Comparison of ENCODE assay signal across 1 cellular context in the genomic region with DNA sequence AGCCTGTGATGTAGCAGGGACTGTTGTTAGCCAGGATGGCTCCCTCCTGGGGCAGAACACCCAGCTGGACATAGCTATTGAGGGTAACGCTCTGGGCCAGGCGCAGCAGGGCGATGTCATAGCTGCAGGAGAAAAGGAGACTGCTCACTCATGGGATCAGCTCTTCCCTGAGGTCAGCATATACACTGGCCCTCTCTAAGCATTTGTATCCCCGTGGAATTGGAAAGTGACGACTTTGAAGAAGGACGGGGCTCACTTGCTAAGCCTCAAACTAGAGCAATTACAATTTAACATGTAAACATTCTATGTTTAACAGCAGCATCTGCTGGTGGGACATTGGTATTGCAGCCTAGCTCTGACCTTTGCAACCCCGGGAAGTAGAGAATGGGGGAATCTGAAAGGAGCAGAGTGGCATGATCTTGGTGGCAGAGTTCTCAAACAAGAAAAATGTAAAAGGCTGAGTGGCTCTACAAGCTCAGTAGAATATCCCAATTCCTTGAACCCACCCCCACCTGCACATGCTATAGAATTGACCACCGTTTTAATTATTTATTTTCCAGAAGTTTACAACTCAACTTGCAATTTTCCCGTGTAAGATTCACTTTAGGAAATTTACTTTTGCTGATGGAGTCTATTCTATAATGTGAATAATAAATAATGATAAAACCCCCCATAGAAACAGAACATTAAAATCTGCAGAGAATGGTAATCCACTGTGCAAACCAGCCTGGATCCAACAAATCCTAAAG.
A peak's percentile ranks its signal among the peaks of the same experiment; 100 is the strongest.
TF ChIP-seq lines count a peak whose summit lies in the region.

No MANE protein-coding gene starts in this region.

TF ChIP-seq in HEK293, 187 proteins besides CTCF, POLR2A, EP300 and RAD21 (continued from another document and continues in another):
- TF ChIP-seq, protein P1, sequence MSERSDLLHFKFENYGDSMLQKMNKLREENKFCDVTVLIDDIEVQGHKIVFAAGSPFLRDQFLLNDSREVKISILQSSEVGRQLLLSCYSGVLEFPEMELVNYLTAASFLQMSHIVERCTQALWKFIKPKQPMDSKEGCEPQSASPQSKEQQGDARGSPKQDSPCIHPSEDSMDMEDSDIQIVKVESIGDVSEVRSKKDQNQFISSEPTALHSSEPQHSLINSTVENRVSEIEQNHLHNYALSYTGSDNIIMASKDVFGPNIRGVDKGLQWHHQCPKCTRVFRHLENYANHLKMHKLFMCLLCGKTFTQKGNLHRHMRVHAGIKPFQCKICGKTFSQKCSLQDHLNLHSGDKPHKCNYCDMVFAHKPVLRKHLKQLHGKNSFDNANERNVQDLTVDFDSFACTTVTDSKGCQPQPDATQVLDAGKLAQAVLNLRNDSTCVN (tag by site-specific recombination; optimal IDR thresholded peaks at IDR 0.05): no peak
- peak; percentile 92 for TF ChIP-seq PRDM1 (tag by site-specific recombination; IDR thresholded peaks at IDR 0.05)
- TF ChIP-seq KLF9 (tag by site-specific recombination; IDR thresholded peaks at IDR 0.05; ENCODE audit: low read depth): no peak
- TF ChIP-seq ZFP3 (tag by site-specific recombination; IDR thresholded peaks at IDR 0.05; ENCODE audit: low read depth): no peak
- TF ChIP-seq, protein P2, sequence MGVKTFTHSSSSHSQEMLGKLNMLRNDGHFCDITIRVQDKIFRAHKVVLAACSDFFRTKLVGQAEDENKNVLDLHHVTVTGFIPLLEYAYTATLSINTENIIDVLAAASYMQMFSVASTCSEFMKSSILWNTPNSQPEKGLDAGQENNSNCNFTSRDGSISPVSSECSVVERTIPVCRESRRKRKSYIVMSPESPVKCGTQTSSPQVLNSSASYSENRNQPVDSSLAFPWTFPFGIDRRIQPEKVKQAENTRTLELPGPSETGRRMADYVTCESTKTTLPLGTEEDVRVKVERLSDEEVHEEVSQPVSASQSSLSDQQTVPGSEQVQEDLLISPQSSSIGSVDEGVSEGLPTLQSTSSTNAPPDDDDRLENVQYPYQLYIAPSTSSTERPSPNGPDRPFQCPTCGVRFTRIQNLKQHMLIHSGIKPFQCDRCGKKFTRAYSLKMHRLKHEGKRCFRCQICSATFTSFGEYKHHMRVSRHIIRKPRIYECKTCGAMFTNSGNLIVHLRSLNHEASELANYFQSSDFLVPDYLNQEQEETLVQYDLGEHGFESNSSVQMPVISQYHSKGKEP (tag by site-specific recombination; IDR thresholded peaks at IDR 0.05): no peak
- TF ChIP-seq YY1 (tag by site-specific recombination; IDR thresholded peaks at IDR 0.05): no peak
- no peak for TF ChIP-seq ZNF16 (tag by site-specific recombination; IDR thresholded peaks at IDR 0.05; ENCODE audit: low read depth)
- TF ChIP-seq ZNF266 (tag by site-specific recombination; IDR thresholded peaks at IDR 0.05; ENCODE audit: low read depth): no peak
- TF ChIP-seq, protein P3, sequence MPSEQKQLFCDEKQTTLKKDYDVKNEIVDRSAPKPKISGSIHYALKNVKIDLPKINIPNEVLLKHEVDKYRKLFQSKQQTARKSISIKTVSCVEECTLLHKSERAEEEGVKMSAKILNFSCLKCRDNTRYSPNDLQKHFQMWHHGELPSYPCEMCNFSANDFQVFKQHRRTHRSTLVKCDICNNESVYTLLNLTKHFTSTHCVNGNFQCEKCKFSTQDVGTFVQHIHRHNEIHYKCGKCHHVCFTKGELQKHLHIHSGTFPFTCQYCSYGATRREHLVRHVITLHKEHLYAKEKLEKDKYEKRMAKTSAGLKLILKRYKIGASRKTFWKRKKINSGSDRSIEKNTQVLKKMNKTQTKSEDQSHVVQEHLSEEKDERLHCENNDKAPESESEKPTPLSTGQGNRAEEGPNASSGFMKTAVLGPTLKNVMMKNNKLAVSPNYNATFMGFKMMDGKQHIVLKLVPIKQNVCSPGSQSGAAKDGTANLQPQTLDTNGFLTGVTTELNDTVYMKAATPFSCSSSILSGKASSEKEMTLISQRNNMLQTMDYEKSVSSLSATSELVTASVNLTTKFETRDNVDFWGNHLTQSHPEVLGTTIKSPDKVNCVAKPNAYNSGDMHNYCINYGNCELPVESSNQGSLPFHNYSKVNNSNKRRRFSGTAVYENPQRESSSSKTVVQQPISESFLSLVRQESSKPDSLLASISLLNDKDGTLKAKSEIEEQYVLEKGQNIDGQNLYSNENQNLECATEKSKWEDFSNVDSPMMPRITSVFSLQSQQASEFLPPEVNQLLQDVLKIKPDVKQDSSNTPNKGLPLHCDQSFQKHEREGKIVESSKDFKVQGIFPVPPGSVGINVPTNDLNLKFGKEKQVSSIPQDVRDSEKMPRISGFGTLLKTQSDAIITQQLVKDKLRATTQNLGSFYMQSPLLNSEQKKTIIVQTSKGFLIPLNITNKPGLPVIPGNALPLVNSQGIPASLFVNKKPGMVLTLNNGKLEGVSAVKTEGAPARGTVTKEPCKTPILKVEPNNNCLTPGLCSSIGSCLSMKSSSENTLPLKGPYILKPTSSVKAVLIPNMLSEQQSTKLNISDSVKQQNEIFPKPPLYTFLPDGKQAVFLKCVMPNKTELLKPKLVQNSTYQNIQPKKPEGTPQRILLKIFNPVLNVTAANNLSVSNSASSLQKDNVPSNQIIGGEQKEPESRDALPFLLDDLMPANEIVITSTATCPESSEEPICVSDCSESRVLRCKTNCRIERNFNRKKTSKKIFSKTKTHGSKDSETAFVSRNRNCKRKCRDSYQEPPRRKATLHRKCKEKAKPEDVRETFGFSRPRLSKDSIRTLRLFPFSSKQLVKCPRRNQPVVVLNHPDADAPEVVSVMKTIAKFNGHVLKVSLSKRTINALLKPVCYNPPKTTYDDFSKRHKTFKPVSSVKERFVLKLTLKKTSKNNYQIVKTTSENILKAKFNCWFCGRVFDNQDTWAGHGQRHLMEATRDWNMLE (tag by site-specific recombination; conservative IDR thresholded peaks at IDR 0.05; ENCODE audit: low read depth): 0 out of 2 replicates have a peak, but pooled peaks have one; percentile 35
- TF ChIP-seq ZNF521 (tag by site-specific recombination; IDR thresholded peaks at IDR 0.05): no peak
- TF ChIP-seq ZNF600 (tag by site-specific recombination; IDR thresholded peaks at IDR 0.05): peak; percentile 93
- TF ChIP-seq, protein P4, sequence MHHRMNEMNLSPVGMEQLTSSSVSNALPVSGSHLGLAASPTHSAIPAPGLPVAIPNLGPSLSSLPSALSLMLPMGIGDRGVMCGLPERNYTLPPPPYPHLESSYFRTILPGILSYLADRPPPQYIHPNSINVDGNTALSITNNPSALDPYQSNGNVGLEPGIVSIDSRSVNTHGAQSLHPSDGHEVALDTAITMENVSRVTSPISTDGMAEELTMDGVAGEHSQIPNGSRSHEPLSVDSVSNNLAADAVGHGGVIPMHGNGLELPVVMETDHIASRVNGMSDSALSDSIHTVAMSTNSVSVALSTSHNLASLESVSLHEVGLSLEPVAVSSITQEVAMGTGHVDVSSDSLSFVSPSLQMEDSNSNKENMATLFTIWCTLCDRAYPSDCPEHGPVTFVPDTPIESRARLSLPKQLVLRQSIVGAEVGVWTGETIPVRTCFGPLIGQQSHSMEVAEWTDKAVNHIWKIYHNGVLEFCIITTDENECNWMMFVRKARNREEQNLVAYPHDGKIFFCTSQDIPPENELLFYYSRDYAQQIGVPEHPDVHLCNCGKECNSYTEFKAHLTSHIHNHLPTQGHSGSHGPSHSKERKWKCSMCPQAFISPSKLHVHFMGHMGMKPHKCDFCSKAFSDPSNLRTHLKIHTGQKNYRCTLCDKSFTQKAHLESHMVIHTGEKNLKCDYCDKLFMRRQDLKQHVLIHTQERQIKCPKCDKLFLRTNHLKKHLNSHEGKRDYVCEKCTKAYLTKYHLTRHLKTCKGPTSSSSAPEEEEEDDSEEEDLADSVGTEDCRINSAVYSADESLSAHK (tag by site-specific recombination; IDR thresholded peaks at IDR 0.05): no peak
- no peak for TF ChIP-seq ZNF596 (tag by site-specific recombination; IDR thresholded peaks at IDR 0.05)
- peak; percentile 45 for TF ChIP-seq SP7 (tag by site-specific recombination; IDR thresholded peaks at IDR 0.05)
- no peak for TF ChIP-seq ZNF214 (tag by site-specific recombination; IDR thresholded peaks at IDR 0.05; ENCODE audit: borderline replicate concordance)
- TF ChIP-seq MEIS1 (CRISPR knock-in tag; IDR thresholded peaks at IDR 0.05; ENCODE audit: borderline replicate concordance): no peak
- TF ChIP-seq, protein P5, sequence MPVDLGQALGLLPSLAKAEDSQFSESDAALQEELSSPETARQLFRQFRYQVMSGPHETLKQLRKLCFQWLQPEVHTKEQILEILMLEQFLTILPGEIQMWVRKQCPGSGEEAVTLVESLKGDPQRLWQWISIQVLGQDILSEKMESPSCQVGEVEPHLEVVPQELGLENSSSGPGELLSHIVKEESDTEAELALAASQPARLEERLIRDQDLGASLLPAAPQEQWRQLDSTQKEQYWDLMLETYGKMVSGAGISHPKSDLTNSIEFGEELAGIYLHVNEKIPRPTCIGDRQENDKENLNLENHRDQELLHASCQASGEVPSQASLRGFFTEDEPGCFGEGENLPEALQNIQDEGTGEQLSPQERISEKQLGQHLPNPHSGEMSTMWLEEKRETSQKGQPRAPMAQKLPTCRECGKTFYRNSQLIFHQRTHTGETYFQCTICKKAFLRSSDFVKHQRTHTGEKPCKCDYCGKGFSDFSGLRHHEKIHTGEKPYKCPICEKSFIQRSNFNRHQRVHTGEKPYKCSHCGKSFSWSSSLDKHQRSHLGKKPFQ (tag by site-specific recombination; IDR thresholded peaks at IDR 0.05): no peak
- TF ChIP-seq, protein P6, sequence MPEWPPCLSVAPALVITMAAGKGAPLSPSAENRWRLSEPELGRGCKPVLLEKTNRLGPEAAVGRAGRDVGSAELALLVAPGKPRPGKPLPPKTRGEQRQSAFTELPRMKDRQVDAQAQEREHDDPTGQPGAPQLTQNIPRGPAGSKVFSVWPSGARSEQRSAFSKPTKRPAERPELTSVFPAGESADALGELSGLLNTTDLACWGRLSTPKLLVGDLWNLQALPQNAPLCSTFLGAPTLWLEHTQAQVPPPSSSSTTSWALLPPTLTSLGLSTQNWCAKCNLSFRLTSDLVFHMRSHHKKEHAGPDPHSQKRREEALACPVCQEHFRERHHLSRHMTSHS (tag by site-specific recombination; IDR thresholded peaks at IDR 0.05): no peak
- no peak for TF ChIP-seq ZNF133 (tag by site-specific recombination; IDR thresholded peaks at IDR 0.05)
- TF ChIP-seq ZNF211 (tag by site-specific recombination; IDR thresholded peaks at IDR 0.05; ENCODE audit: low read depth): no peak
- no peak for TF ChIP-seq ZNF114 (tag by site-specific recombination; IDR thresholded peaks at IDR 0.05)
- no peak for TF ChIP-seq GLIS2 (tag by site-specific recombination; IDR thresholded peaks at IDR 0.05)
- TF ChIP-seq ZNF549 (tag by site-specific recombination; IDR thresholded peaks at IDR 0.05): no peak
- TF ChIP-seq, protein P7, sequence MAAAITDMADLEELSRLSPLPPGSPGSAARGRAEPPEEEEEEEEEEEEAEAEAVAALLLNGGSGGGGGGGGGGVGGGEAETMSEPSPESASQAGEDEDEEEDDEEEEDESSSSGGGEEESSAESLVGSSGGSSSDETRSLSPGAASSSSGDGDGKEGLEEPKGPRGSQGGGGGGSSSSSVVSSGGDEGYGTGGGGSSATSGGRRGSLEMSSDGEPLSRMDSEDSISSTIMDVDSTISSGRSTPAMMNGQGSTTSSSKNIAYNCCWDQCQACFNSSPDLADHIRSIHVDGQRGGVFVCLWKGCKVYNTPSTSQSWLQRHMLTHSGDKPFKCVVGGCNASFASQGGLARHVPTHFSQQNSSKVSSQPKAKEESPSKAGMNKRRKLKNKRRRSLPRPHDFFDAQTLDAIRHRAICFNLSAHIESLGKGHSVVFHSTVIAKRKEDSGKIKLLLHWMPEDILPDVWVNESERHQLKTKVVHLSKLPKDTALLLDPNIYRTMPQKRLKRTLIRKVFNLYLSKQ (tag by site-specific recombination; IDR thresholded peaks at IDR 0.05; ENCODE audit: borderline replicate concordance): no peak
- TF ChIP-seq ZNF292 (tag by site-specific recombination; IDR thresholded peaks at IDR 0.05; ENCODE audit: borderline replicate concordance, low read depth): no peak
- TF ChIP-seq ZNF121 (tag by site-specific recombination; IDR thresholded peaks at IDR 0.05): no peak
- TF ChIP-seq, protein P8, sequence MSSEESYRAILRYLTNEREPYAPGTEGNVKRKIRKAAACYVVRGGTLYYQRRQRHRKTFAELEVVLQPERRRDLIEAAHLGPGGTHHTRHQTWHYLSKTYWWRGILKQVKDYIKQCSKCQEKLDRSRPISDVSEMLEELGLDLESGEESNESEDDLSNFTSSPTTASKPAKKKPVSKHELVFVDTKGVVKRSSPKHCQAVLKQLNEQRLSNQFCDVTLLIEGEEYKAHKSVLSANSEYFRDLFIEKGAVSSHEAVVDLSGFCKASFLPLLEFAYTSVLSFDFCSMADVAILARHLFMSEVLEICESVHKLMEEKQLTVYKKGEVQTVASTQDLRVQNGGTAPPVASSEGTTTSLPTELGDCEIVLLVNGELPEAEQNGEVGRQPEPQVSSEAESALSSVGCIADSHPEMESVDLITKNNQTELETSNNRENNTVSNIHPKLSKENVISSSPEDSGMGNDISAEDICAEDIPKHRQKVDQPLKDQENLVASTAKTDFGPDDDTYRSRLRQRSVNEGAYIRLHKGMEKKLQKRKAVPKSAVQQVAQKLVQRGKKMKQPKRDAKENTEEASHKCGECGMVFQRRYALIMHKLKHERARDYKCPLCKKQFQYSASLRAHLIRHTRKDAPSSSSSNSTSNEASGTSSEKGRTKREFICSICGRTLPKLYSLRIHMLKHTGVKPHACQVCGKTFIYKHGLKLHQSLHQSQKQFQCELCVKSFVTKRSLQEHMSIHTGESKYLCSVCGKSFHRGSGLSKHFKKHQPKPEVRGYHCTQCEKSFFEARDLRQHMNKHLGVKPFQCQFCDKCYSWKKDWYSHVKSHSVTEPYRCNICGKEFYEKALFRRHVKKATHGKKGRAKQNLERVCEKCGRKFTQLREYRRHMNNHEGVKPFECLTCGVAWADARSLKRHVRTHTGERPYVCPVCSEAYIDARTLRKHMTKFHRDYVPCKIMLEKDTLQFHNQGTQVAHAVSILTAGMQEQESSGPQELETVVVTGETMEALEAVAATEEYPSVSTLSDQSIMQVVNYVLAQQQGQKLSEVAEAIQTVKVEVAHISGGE (tag by site-specific recombination; conservative IDR thresholded peaks at IDR 0.05; ENCODE audit: low read depth): no peak
- no peak for TF ChIP-seq ZNF529 (tag by site-specific recombination; IDR thresholded peaks at IDR 0.05; ENCODE audit: insufficient replicate concordance)
- TF ChIP-seq ZNF768 (tag by site-specific recombination; IDR thresholded peaks at IDR 0.05): no peak
- no peak for TF ChIP-seq ZNF664 (tag by site-specific recombination; IDR thresholded peaks at IDR 0.05)
- no peak for TF ChIP-seq ZNF202 (tag by site-specific recombination; IDR thresholded peaks at IDR 0.05; ENCODE audit: borderline replicate concordance)
